ENCODE assay signal across 8 cellular contexts in the genomic region with DNA sequence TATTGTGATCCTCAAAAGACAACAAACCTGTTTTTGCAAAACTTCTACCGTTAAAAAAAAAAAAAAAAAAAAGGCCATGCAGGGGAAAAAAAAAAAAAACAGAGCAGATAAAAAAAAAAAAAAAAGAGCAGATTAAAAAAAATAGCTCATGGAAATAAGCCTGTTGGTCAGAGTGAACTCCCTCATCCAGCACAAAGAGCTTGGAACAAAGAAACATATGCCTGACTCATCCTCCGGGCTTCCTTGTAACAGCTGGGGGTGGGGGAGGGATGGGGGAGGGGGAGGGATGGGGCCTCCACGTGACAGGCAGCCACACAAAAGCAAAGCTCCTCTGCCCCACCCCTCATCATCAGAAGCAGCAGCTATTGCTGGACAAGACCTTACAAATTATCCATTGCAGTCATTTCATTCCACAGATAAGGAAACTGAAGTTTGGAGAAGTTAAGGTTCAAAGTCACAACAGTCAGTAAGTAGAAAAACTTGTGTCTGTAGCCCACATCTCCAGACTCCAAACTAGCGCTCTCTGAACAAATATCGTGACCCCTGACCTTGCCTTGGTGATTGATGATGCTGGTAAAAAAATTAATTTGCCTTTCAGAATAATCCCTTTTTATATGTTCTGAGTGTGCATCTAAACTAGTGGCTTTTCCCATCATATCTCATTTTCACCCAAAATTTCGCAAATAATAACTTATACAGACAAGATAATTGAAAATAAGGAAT. TPM values are rescaled to one million over a fixed set of nuclear protein-coding genes. Genes with fewer than 3 reads are reported as not detected.
DNase-seq lines count a peak whose midpoint lies in the region; ATAC-seq and TF ChIP-seq lines count a peak whose summit lies in the region.

No MANE protein-coding gene starts in this region.

- DNase-seq in EH (ENCODE audit: low read depth) (peak; percentile 90), NCI-H460 (ENCODE audit: extremely low read depth, low read depth) (peak; percentile 29), choroid plexus epithelial cell (ENCODE audit: low read depth) (peak; percentile 95), left colon (peak; percentile 37 to 68), vagina (ENCODE audit: extremely low spot score in 2 of 2) (peak in 1 of 2 donors; percentile 98)
- no peak for DNase-seq in stimulated activated CD8-positive, alpha-beta memory T cell treated with anti-CD3 and anti-CD28 coated beads, Interleukin-4, amount 100 ng/mL, for 48 hours
- no peak for DNase-seq in activated CD8-positive, alpha-beta T cell treated with anti-CD3 and anti-CD28 coated beads for 36 hours

- peaks cover 23% of the 10 kb centered on the region for H3K4me1 ChIP-seq in vagina

- H3K9me3 Mint-ChIP-seq in activated CD8-positive, alpha-beta T cell treated with anti-CD3 and anti-CD28 coated beads for 36 hours, result no peaks in the 10 kb centered on the region

- no peak overlapping the region for H3K27ac Mint-ChIP-seq in activated CD8-positive, alpha-beta T cell treated with anti-CD3 and anti-CD28 coated beads for 36 hours

- CTCF ChIA-PET in activated CD8-positive, alpha-beta T cell treated with anti-CD3 and anti-CD28 coated beads for 36 hours (lab: Charles Lee), result no interaction called here

- H3K4me3 Mint-ChIP-seq in activated CD8-positive, alpha-beta T cell treated with anti-CD3 and anti-CD28 coated beads for 36 hours, result no peak overlapping the region

- POLR2A ChIA-PET in activated CD8-positive, alpha-beta T cell treated with anti-CD3 and anti-CD28 coated beads for 36 hours (lab: Charles Lee), result no interaction called here

- ATAC-seq in left colon, result peak; percentile 80
- ATAC-seq in HG02938 (IDR thresholded peaks at IDR 0.05; ENCODE audit: unreplicated experiment), result no peak
- no peak for ATAC-seq in activated CD8-positive, alpha-beta T cell treated with anti-CD3 and anti-CD28 coated beads for 36 hours

- TF ChIP-seq POLR2A in vagina (IDR thresholded peaks at IDR 0.05), result no peak

- TF ChIP-seq CTCF in choroid plexus epithelial cell (conservative IDR thresholded peaks at IDR 0.05; ENCODE audit: low read depth, low read length) (no peak), vagina (IDR thresholded peaks at IDR 0.05) (no peak)
- no peak for TF ChIP-seq CTCF in activated CD8-positive, alpha-beta T cell treated with anti-CD3 and anti-CD28 coated beads for 36 hours (IDR thresholded peaks at IDR 0.05)

- no peaks in the 10 kb centered on the region for H3K27me3 ChIP-seq in vagina

- H3K4me3 ChIP-seq in choroid plexus epithelial cell (ENCODE audit: low read depth, low read length), result no peak overlapping the region
- H3K4me3 ChIP-seq in vagina, result no peak overlapping the region

- H3K36me3 ChIP-seq in vagina, result peaks cover 0 to 10% of the 10 kb centered on the region in 2 donors

- intact Hi-C loops in left colon (cut with DNase I, micrococcal nuclease), result no loop called here
- intact Hi-C loops in vagina (cut with DNase I), result no loop called here
- intact Hi-C loops in activated CD8-positive, alpha-beta T cell treated with anti-CD3 and anti-CD28 coated beads for 36 hours (cut with micrococcal nuclease), result no loop called here

- H3K36me3 Mint-ChIP-seq in activated CD8-positive, alpha-beta T cell treated with anti-CD3 and anti-CD28 coated beads for 36 hours (ENCODE audit: low read depth), result peaks cover 3% of the 10 kb centered on the region

- H3K9me3 ChIP-seq in vagina, result no peaks in the 10 kb centered on the region

- H3K4me1 Mint-ChIP-seq in activated CD8-positive, alpha-beta T cell treated with anti-CD3 and anti-CD28 coated beads for 36 hours (ENCODE audit: low read depth), result peaks cover 11% of the 10 kb centered on the region

- H3K27ac ChIP-seq in vagina, result peak overlapping the region; percentile 62

- no peaks in the 10 kb centered on the region for H3K27me3 Mint-ChIP-seq in activated CD8-positive, alpha-beta T cell treated with anti-CD3 and anti-CD28 coated beads for 36 hours

RNA-seq across cellular contexts. Expression of gene SLC35D2, which starts 38.9 kb away (rescaled TPM):
- 34.1 and 35.1 TPM in 2 replicates for total RNA-seq in NCI-H460 (2014; rRNA removed; shearing (Covaris generic))
- polyA plus RNA-seq in NCI-H460 (2014; cell fraction: nucleus; rRNA removed), result 7.8 and 19.7 TPM in 2 replicates
- total RNA-seq in left colon (10 to 100 TPM; 90.5 to 94.6 TPM), vagina (17.9 TPM)
- total RNA-seq in activated CD8-positive, alpha-beta T cell treated with anti-CD3 and anti-CD28 coated beads for 36 hours, result 1 to 10 TPM; 2.2 to 2.6 TPM

RNA-seq across cellular contexts. Expression of gene HSD17B3, which starts 42.6 kb away (rescaled TPM):
- total RNA-seq in NCI-H460 (2014; rRNA removed; shearing (Covaris generic)), result 0.84 TPM in 1 of 2 replicates, not detected in the other
- polyA plus RNA-seq in NCI-H460 (2014; cell fraction: nucleus; rRNA removed), result not detected in 2 replicates
- total RNA-seq in left colon, result 1 to 10 TPM in 1 of 2 donors, under 1 TPM in 1; 0.87 to 1.7 TPM
- total RNA-seq in vagina, result not detected
- total RNA-seq in activated CD8-positive, alpha-beta T cell treated with anti-CD3 and anti-CD28 coated beads for 36 hours, result not detected

Comparison
In these comparisons a context has a peak if more than half of its experiments do, and no peak if none do; other contexts are left out.
1. DNase-seq: peak in EH (single experiment), NCI-H460 (single experiment), choroid plexus epithelial cell (single experiment) and left colon (2 of 2); none in stimulated activated CD8-positive, alpha-beta memory T cell treated with anti-CD3 and anti-CD28 coated beads, Interleukin-4, amount 100 ng/mL, for 48 hours (single experiment) and activated CD8-positive, alpha-beta T cell treated with anti-CD3 and anti-CD28 coated beads for 36 hours (single experiment).